Comparison of ENCODE assay signal across 8 cellular contexts in the genomic region with DNA sequence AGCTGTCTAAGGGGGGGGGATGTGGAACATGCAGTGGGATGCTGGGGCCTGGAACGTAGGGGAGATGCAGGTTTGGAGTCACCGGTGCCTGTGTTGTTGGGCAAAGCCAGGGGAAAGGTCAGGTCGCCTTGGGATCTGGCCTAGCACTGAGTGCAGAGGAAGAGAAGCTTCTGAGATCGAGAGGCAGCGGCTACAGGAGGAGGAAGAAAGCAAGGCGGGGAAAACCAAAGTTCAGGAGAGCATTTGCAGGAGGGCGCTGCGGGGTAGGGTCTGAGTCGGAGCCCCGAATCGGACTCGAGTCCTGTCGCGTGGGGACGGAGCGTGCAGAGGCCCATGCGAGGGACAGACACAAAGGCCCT. TPM values are rescaled to one million over a fixed set of nuclear protein-coding genes. Genes with fewer than 3 reads are reported as not detected.
A peak's percentile ranks its signal among the peaks of the same experiment; 100 is the strongest.
DNase-seq lines count a peak whose midpoint lies in the region; ATAC-seq, FAIRE-seq and TF ChIP-seq lines count a peak whose summit lies in the region.

No MANE protein-coding gene starts in this region.

- H3K23ac ChIP-seq in mesendoderm (ENCODE audit: low read length), result peak overlapping the region; percentile 85

- H3K56ac ChIP-seq in mesendoderm (ENCODE audit: low read length), result peak overlapping the region; percentile 98

- H3K4me3 ChIP-seq in A549, result peak overlapping the region; percentile 89
- peak overlapping the region; percentile 70; the same call in 1 of the 2 replicates for H3K4me3 ChIP-seq in GM12878
- peak overlapping the region; percentile 29 for H3K4me3 ChIP-seq in mesendoderm (ENCODE audit: low read length)

- RAD21 ChIA-PET in GM12878 (lab: Charles Lee; ENCODE audit: unreplicated experiment), result interaction anchor here (0.6 to 7.8 kb wide), 10 partner anchors 16 to 203 kb away, joined by 3 to 72 read pairs (median 4); no protein-coding TSS in a partner anchor

- H3K4me2 ChIP-seq in A549 (peak overlapping the region; percentile 98), GM12878 (ENCODE audit: control insufficient read depth, insufficient read depth) (peak overlapping the region; percentile 96), mesendoderm (ENCODE audit: low read length) (peak overlapping the region; percentile 85)

- H3K79me2 ChIP-seq in GM12878 (ENCODE audit: control insufficient read depth, insufficient read depth, low read length) (peaks cover 43% of the 10 kb centered on the region), mesendoderm (ENCODE audit: control insufficient read depth, insufficient read depth, low read length) (peaks cover 35% of the 10 kb centered on the region)

- H2BK15ac ChIP-seq in mesendoderm (replicated peaks; ENCODE audit: low read depth), result no peak overlapping the region

- no peak for TF ChIP-seq RAD21 in A549 (conservative IDR thresholded peaks at IDR 0.05 in 1 of 2, IDR thresholded peaks at IDR 0.05 in 1 of 2)
- no peak for TF ChIP-seq RAD21 in GM12878 (IDR thresholded peaks at IDR 0.05; ENCODE audit: insufficient read depth, low read depth, low read length)

- H3K27me3 ChIP-seq in GM12878 (replicated peaks in 1 of 2; ENCODE audit: control insufficient read depth in 2 of 2, insufficient read depth in 2 of 2, low read length in 1 of 2), result no peaks in the 10 kb centered on the region
- H3K27me3 ChIP-seq in mesendoderm (ENCODE audit: insufficient read depth, low read length, poor library complexity), result no peaks in the 10 kb centered on the region

- intact Hi-C loops in GM12878 (cut with micrococcal nuclease; ENCODE audit: unreplicated experiment), result loop anchor here (5.0 kb wide), 1 partner anchor 181 kb away; the partner anchor contains the start of gene ZHX3

- H3K9ac ChIP-seq in GM12878 (ENCODE audit: control insufficient read depth, insufficient read depth, low read length), result peak overlapping the region; percentile 76; the same call in 1 of the 2 replicates
- peak overlapping the region; percentile 92 for H3K9ac ChIP-seq in mesendoderm (ENCODE audit: low read length)

- peak overlapping the region; percentile 34 for H3K18ac ChIP-seq in mesendoderm (ENCODE audit: low read length)

- no peaks in the 10 kb centered on the region for H4K20me1 ChIP-seq in GM12878 (ENCODE audit: control insufficient read depth, insufficient read depth)

- POLR2A ChIA-PET in A549 (lab: Yijun Ruan, JAX), result interaction anchor here (0.8 kb wide), 1 partner anchor 146 kb away, joined by 3 read pairs; no protein-coding TSS in a partner anchor
- POLR2A ChIA-PET in GM12878 (lab: Charles Lee), result interaction anchor here (0.9 to 5.3 kb wide), 2 partner anchors 21 to 34 kb away, joined by 3 to 29 read pairs; no protein-coding TSS in a partner anchor

- no peak overlapping the region for H2BK120ac ChIP-seq in mesendoderm (ENCODE audit: low read depth, low read length)

- H2AK5ac ChIP-seq in mesendoderm (ENCODE audit: low read length), result peak overlapping the region; percentile 7

- 53% methylated on average over 17 of the region's 17 CpGs for WGBS in A549 (ENCODE audit: missing lambda C conversion rate)
- WGBS in GM12878 (ENCODE audit: insufficient coverage, insufficient replicate concordance, low lambda C conversion rate, missing lambda C conversion rate), result 43% methylated on average over 17 of the region's 17 CpGs
- no CpG with 5 or more reads among the region's 17 CpGs for WGBS in mesendoderm (ENCODE audit: extremely low coverage, insufficient coverage, low lambda C conversion rate)

- H4K8ac ChIP-seq in mesendoderm (ENCODE audit: low read depth, low read length), result no peak overlapping the region

- H2BK5ac ChIP-seq in mesendoderm (ENCODE audit: low read length), result peak overlapping the region; percentile 81

- no peak for TF ChIP-seq CTCF in A549 (IDR thresholded peaks at IDR 0.05)
- TF ChIP-seq CTCF in GM12878 (IDR thresholded peaks at IDR 0.05 in 2 of 3, conservative IDR thresholded peaks at IDR 0.05 in 1 of 3; ENCODE audit: control insufficient read depth in 2 of 3, extremely low read depth in 1 of 3, insufficient read depth in 1 of 3, low read depth in 3 of 3, low read length in 3 of 3), result no peak

- SMC1A ChIA-PET in GM12878 (lab: Charles Lee; ENCODE audit: uncharacterized antibody, unreplicated experiment), result interaction anchor here (1.0 to 4.8 kb wide), 11 partner anchors 10 to 202 kb away, joined by 3 to 70 read pairs (median 20); no protein-coding TSS in a partner anchor

- no peak for TF ChIP-seq EP300 in A549 (IDR thresholded peaks at IDR 0.05)
- no peak for TF ChIP-seq EP300 in GM12878 (IDR thresholded peaks at IDR 0.05; ENCODE audit: borderline replicate concordance in 1 of 2, control insufficient read depth in 1 of 2, low read depth in 2 of 2, low read length in 2 of 2)

- DNase-seq in A549 (ENCODE audit: low read depth in 1 of 2, low spot score in 1 of 2), result no peak
- DNase-seq in GM12878 (ENCODE audit: low read depth, low spot score), result no peak
- DNase-seq in mesendoderm, result peak; percentile 48
- DNase-seq in cerebellar cortex (ENCODE audit: low spot score), result no peak
- no peak for DNase-seq in stimulated activated CD4-positive, alpha-beta T cell treated with anti-CD3 and anti-CD28 coated beads, Interleukin-1b, Interleukin-23, amount 100 ng/mL, for 48 hours

- CTCF ChIA-PET in A549 (lab: Yijun Ruan, JAX), result interaction anchor here (1.1 to 7.9 kb wide), 11 partner anchors 9 to 213 kb away, joined by 3 to 103 read pairs (median 13); partner anchors contain the start of gene LPIN3
- CTCF ChIA-PET in GM12878 (lab: Yijun Ruan, JAX), result interaction anchor here (0.6 to 6.2 kb wide), 21 partner anchors 8 to 210 kb away, joined by 3 to 110 read pairs (median 16); partner anchors contain the start of gene LPIN3

- H3K79me1 ChIP-seq in mesendoderm (ENCODE audit: low read length), result peaks cover 15% of the 10 kb centered on the region

- H3K4ac ChIP-seq in mesendoderm (ENCODE audit: low read depth, low read length), result peak overlapping the region; percentile 61

- H3K36me3 ChIP-seq in GM12878 (ENCODE audit: control insufficient read depth in 2 of 2, insufficient read depth in 2 of 2, low read length in 1 of 2) (no peaks in the 10 kb centered on the region), mesendoderm (ENCODE audit: control insufficient read depth, insufficient read depth, low read length) (no peaks in the 10 kb centered on the region)

- H3K4me1 ChIP-seq in A549 (peaks cover 7% of the 10 kb centered on the region), GM12878 (ENCODE audit: control insufficient read depth, insufficient read depth, low read length) (peaks cover 55% of the 10 kb centered on the region), mesendoderm (ENCODE audit: control insufficient read depth, low read depth, low read length) (peaks cover 31% of the 10 kb centered on the region)

- no TSS peak for BruUV-seq in GM12878 (replicated peaks; lab: Mats Ljungman, UMichigan)

- no peak for TF ChIP-seq POLR2A in A549 (IDR thresholded peaks at IDR 0.05; ENCODE audit: low read length)
- no peak for TF ChIP-seq POLR2A in GM12878 (IDR thresholded peaks at IDR 0.05; ENCODE audit: low read depth, low read length)

- H3K27ac ChIP-seq in A549 (peak overlapping the region; percentile 86 to 91; a peak in 5 of 6 replicates), GM12878 (ENCODE audit: control insufficient read depth, insufficient read depth) (peak overlapping the region; percentile 88; the same call in 1 of the 2 replicates), mesendoderm (ENCODE audit: low read depth, low read length) (peak overlapping the region; percentile 73)

- no peak overlapping the region for H4K5ac ChIP-seq in mesendoderm (ENCODE audit: low read length)

- H3K9me3 ChIP-seq in A549, result no peaks in the 10 kb centered on the region
- no peaks in the 10 kb centered on the region for H3K9me3 ChIP-seq in GM12878 (replicated peaks; ENCODE audit: control insufficient read depth, insufficient read depth, low read length)

- ATAC-seq in A549 (peak; percentile 1 to 20; a peak in 3 of 6 replicates), HG02943 (IDR thresholded peaks at IDR 0.05; ENCODE audit: low read depth, unreplicated experiment) (peak; percentile 3), GM12878 (no peak), HG03097 (IDR thresholded peaks at IDR 0.05; ENCODE audit: low FRiP score, unreplicated experiment) (no peak), GM18867 (IDR thresholded peaks at IDR 0.05; ENCODE audit: unreplicated experiment) (no peak)

- in situ Hi-C loops in GM12878 (cut with MboI), result no loop called here

- FAIRE-seq in A549 (lab: Jason Lieb, UNC) (no peak), GM12878 (lab: Jason Lieb, UNC) (no peak)

- H2AFZ ChIP-seq in GM12878 (ENCODE audit: control insufficient read depth, low read depth, low read length), result peak overlapping the region; percentile 90

TF ChIP-seq in A549, 52 proteins besides CTCF, POLR2A, EP300 and RAD21 (continues in another document):
- TF ChIP-seq ZSCAN20 (CRISPR knock-in tag; IDR thresholded peaks at IDR 0.05) (no peak), FOSB (CRISPR knock-in tag; IDR thresholded peaks at IDR 0.05) (no peak)

RNA-seq across cellular contexts. Expression of gene PLCG1, which starts 1.0 kb away (rescaled TPM):
- polyA plus RNA-seq in A549 (2011; rRNA removed), result 22.0 and 37.1 TPM in 2 replicates
- polyA plus RNA-seq in A549 (2012; cell fraction: cytosol; rRNA removed), result 34.2 and 36.8 TPM in 2 replicates
- polyA plus RNA-seq in A549 (2012; cell fraction: nucleus; rRNA removed), result 159 and 163 TPM in 2 replicates
- 52.1 to 65.3 TPM (median 65.0 TPM) in 3 replicates for polyA plus RNA-seq in A549 (2017; fragmentation: RNase III; extraction: RNeasy Plus Mini Kit Qiagen cat#74134 plus additional on column Dnase treatment)
- 50.5 and 59.7 TPM in 2 replicates for polyA minus RNA-seq in A549 (2011; rRNA and poly(A)+ RNA removed)
- total RNA-seq in GM12878 (2013; cell fraction: nucleolus; rRNA removed), result 292 and 309 TPM in 2 replicates
- 48.4 and 55.4 TPM in 2 replicates for total RNA-seq in GM12878 (2014; rRNA removed)
- total RNA-seq in GM12878 (2014; rRNA removed; fragmentation: Illumina TruSeq; extraction: Trizol), result 39.3 and 39.5 TPM in 2 replicates
- 78.6 and 85.4 TPM in 2 replicates for total RNA-seq in GM12878 (2021)
- 53.5 TPM for polyA plus RNA-seq in GM12878 (2011; ENCODE audit: low read depth)
- 61.7 and 114 TPM in 2 replicates for polyA plus RNA-seq in GM12878 (2011; rRNA removed)
- polyA plus RNA-seq in GM12878 (2011; cell fraction: cytosol; rRNA removed), result 117 and 135 TPM in 2 replicates
- 795 and 878 TPM in 2 replicates for polyA plus RNA-seq in GM12878 (2011; cell fraction: nucleus; rRNA removed)
- 67.5 and 102 TPM in 2 replicates for polyA plus RNA-seq in GM12878 (2012)
- polyA plus RNA-seq in GM12878 (2014; fragmentation: Illumina TruSeq; extraction: Trizol), result 29.2 and 51.0 TPM in 2 replicates
- polyA plus RNA-seq in GM12878 (2014; fragmentation: Nextera tagmentation; extraction: Ambion mirVana), result 1 to 10 TPM; 2.6 to 3.0 TPM
- polyA plus RNA-seq in GM12878 (2014; rRNA removed), result 70.4 and 85.0 TPM in 2 replicates
- 10 to 100 TPM; 12.8 to 13.0 TPM for polyA plus RNA-seq in GM12878 (2016; fragmentation: Nextera tagmentation; extraction: Ambion mirVana)
- 123 and 185 TPM in 2 replicates for polyA minus RNA-seq in GM12878 (2011; rRNA and poly(A)+ RNA removed)
- 60.8 and 65.4 TPM in 2 replicates for polyA minus RNA-seq in GM12878 (2011; cell fraction: cytosol; rRNA and poly(A)+ RNA removed)
- 200 and 222 TPM in 2 replicates for polyA minus RNA-seq in GM12878 (2011; cell fraction: nucleus; rRNA and poly(A)+ RNA removed)
- 62.4 TPM for polyA plus RNA-seq in mesendoderm (2013, experiment 1 of 2)
- polyA plus RNA-seq in mesendoderm (2013, experiment 2 of 2), result 60.0 TPM

Comparison
In these comparisons a context has a peak if more than half of its experiments do, and no peak if none do; other contexts are left out.
1. ATAC-seq: peak in A549 (2 of 2) and HG02943 (single experiment); none in GM12878 (single experiment), HG03097 (single experiment) and GM18867 (single experiment).
2. H3K4me3 ChIP-seq: peak in every context shown above with its lines; median percentile 89 in A549; 70 in GM12878; 29 in mesendoderm.
3. Peak in every context shown above with its lines, with median percentiles within 50 percentile points of each other: H3K27ac ChIP-seq and H3K4me2 ChIP-seq.